Comparison of ENCODE assay signal across 16 cellular contexts in the genomic region with DNA sequence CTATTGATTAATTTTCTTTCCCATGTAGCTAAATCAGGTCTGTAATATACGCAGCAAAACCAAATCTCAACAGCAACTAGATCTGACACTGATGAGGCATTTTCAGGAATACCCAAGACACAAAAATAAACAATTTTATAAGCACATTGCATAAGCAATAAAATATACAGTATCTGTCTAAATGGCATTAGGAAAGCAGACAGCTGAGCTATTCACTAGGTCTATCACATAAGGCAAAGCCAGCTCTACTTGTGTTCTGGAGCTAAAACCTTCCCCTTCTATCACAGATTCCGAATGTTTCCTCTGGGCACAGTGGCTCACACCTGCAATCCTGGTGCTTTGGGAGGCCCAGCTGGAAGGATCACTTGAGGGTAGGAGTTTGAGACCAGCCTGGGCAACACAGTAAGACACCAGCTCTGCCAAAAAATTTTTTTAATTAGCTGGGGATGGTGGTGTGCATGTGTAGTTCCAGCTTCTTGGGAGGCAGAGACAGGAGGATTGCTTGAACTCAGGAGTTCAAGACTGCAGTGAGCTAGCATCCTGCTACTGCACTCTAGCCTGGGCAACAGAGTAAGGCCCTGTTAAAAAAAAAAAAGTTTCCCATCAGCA. TPM values are rescaled to one million over a fixed set of nuclear protein-coding genes. Genes with fewer than 3 reads are reported as not detected.
DNase-seq lines count a peak whose midpoint lies in the region; ATAC-seq, FAIRE-seq and TF ChIP-seq lines count a peak whose summit lies in the region.
"Had no signal": no experiment of that assay in that cellular context is flagged by ENCODE, and none has a peak within 500 bp of the region (broad histone marks: within the 10 kb centered on the region; RNA-seq: fewer than 3 reads in every experiment).

No MANE protein-coding gene starts in this region.

- H3K4me1 ChIP-seq in right lobe of liver (peaks cover 0 to 6% (median 0%) of the 10 kb centered on the region in 4 donors), HepG2 (ENCODE audit: insufficient read depth, low read length) (peaks cover 23% of the 10 kb centered on the region), PC-9 (replicated peaks; ENCODE audit: insufficient read depth) (peaks cover 32% of the 10 kb centered on the region), transverse colon (peaks cover 6 to 35% (median 11%) of the 10 kb centered on the region in 4 donors)

- no peak overlapping the region for H2AFZ ChIP-seq in HepG2 (ENCODE audit: low read length)
- no peak overlapping the region for H2AFZ ChIP-seq in PC-9

- DNase-seq in right lobe of liver (no peak), HepG2 (ENCODE audit: low spot score) (no peak), PC-9 (no peak), immature natural killer cell (no peak), transverse colon (no peak), mesenteric fat pad (ENCODE audit: low spot score) (no peak), NCI-H1048 (lab: John Stamatoyannopoulos, UW) (no peak)
- DNase-seq: activated CD4-positive, alpha-beta T cell treated with anti-CD3 and anti-CD28 coated beads for 36 hours; amygdala; dermis blood vessel endothelial cell; NCI-H2029; NCI-H524 treated with DMSO at 0.1 percent for 48 hours; T-helper 2 cell had no signal

- H3K27ac Mint-ChIP-seq in immature natural killer cell: peak overlapping the region; percentile 8 to 81 (median 52)
- H3K27ac Mint-ChIP-seq: activated CD4-positive, alpha-beta T cell treated with anti-CD3 and anti-CD28 coated beads for 36 hours had no signal

- no peaks in the 10 kb centered on the region for H3K27me3 Mint-ChIP-seq in immature natural killer cell (ENCODE audit: low read depth in 3 of 3)
- H3K27me3 Mint-ChIP-seq: activated CD4-positive, alpha-beta T cell treated with anti-CD3 and anti-CD28 coated beads for 36 hours had no signal

- no peak overlapping the region for H3K27ac ChIP-seq in right lobe of liver
- no peak overlapping the region for H3K27ac ChIP-seq in HepG2 (ENCODE audit: extremely low read length, insufficient read depth, low read length)
- peak overlapping the region; percentile 85 for H3K27ac ChIP-seq in PC-9
- H3K27ac ChIP-seq in transverse colon: peak overlapping the region; percentile 24 to 48 (median 41)

- no peak overlapping the region for H3K4me2 ChIP-seq in HepG2 (ENCODE audit: low read depth, low read length)
- peak overlapping the region; percentile 41 for H3K4me2 ChIP-seq in PC-9

- H3K9me3 ChIP-seq in right lobe of liver (no peaks in the 10 kb centered on the region), HepG2 (ENCODE audit: low read length) (no peaks in the 10 kb centered on the region), PC-9 (ENCODE audit: insufficient read depth, low read depth) (no peaks in the 10 kb centered on the region), transverse colon (no peaks in the 10 kb centered on the region)
- H3K9me3 ChIP-seq: Peyer's patch had no signal

- H3K4me1 Mint-ChIP-seq in immature natural killer cell: peaks cover 56 to 70% of the 10 kb centered on the region in 2 donors

- intact Hi-C loops in right lobe of liver (cut with DNase I): no loop called here
- intact Hi-C loops in HepG2 (cut with micrococcal nuclease; ENCODE audit: unreplicated experiment): no loop called here
- intact Hi-C loops in PC-9 (cut with micrococcal nuclease; ENCODE audit: unreplicated experiment): loop anchor here (1.0 kb wide), 2 partner anchors 20 to 25 kb away; no protein-coding TSS in a partner anchor
- intact Hi-C loops in transverse colon (cut with DNase I; ENCODE audit: low total_unique reads): no loop called here

- TF ChIP-seq RAD21 in HepG2 (CRISPR knock-in tag; IDR thresholded peaks at IDR 0.05): no peak

- BruUV-seq in HepG2 (replicated peaks; lab: Mats Ljungman, UMichigan): no TSS peak
- BruUV-seq in PC-9 (replicated peaks; lab: Mats Ljungman, UMichigan): no TSS peak

- H3K4me3 ChIP-seq in right lobe of liver (no peak overlapping the region), HepG2 (replicated peaks in 1 of 3; ENCODE audit: insufficient read depth in 1 of 3, low read depth in 2 of 3, low read length in 3 of 3) (no peak overlapping the region), PC-9 (no peak overlapping the region), transverse colon (no peak overlapping the region)
- H3K4me3 ChIP-seq: lung, Peyer's patch had no signal

- peaks cover 0 to 3% (median 0%) of the 10 kb centered on the region in 4 donors for H3K36me3 ChIP-seq in right lobe of liver
- H3K36me3 ChIP-seq in HepG2 (replicated peaks in 1 of 2; ENCODE audit: control insufficient read depth in 1 of 2, insufficient read depth in 2 of 2, low read length in 2 of 2): no peaks in the 10 kb centered on the region; a peak in 1 of 5 replicates
- H3K36me3 ChIP-seq in PC-9 (ENCODE audit: low read depth): no peaks in the 10 kb centered on the region
- H3K36me3 ChIP-seq in transverse colon: no peaks in the 10 kb centered on the region
- H3K36me3 ChIP-seq: Peyer's patch had no signal

- FAIRE-seq in HepG2 (lab: Jason Lieb, UNC): no peak

- H3K9me2 ChIP-seq in PC-9 (ENCODE audit: insufficient read depth): no peaks in the 10 kb centered on the region

- H3K79me2 ChIP-seq in HepG2 (ENCODE audit: insufficient read depth, low read length) (peaks cover 63% of the 10 kb centered on the region), PC-9 (ENCODE audit: low read depth) (peaks cover 100% of the 10 kb centered on the region)

- H3K9ac ChIP-seq in HepG2 (ENCODE audit: insufficient read depth, low read depth, low read length): no peak overlapping the region

- H3K36me3 Mint-ChIP-seq in immature natural killer cell: peaks cover 0 to 5% (median 3%) of the 10 kb centered on the region in 3 donors

- TF ChIP-seq CTCF in right lobe of liver (IDR thresholded peaks at IDR 0.05) (no peak), HepG2 (CRISPR knock-in tag; IDR thresholded peaks at IDR 0.05) (no peak), PC-9 (conservative IDR thresholded peaks at IDR 0.05) (no peak), transverse colon (IDR thresholded peaks at IDR 0.05) (no peak)

- no peak overlapping the region for H3K4me3 Mint-ChIP-seq in immature natural killer cell
- H3K4me3 Mint-ChIP-seq: activated CD4-positive, alpha-beta T cell treated with anti-CD3 and anti-CD28 coated beads for 36 hours had no signal

- in situ Hi-C loops in HepG2 (cut with HindIII; ENCODE audit: extremely low pct_ligation_motif_present, low pct_unique_long_range_greater_than_20kb): no loop called here
- in situ Hi-C loops in transverse colon (cut with MboI; ENCODE audit: low pct_ligation_motif_present in 1 of 4, low pct_unique_long_range_greater_than_20kb in 1 of 4, low sequenced_read_pairs in 3 of 4): no loop called here

- no peaks in the 10 kb centered on the region for H3K9me3 Mint-ChIP-seq in immature natural killer cell

- POLR2A ChIA-PET in HepG2 (lab: Yijun Ruan, JAX): interaction anchor here (3.5 kb wide), 1 partner anchor 21 kb away, joined by 19 read pairs; the partner anchor contains the start of gene PTPN2
- POLR2A ChIA-PET in PC-9 (lab: Charles Lee; ENCODE audit: unreplicated experiment): interaction anchor here (0.7 to 1.9 kb wide), 3 partner anchors 21 to 133 kb away, joined by 3 to 35 read pairs (median 5); partner anchors contain the start of gene PTPN2

- no peaks in the 10 kb centered on the region for H3K27me3 ChIP-seq in right lobe of liver
- H3K27me3 ChIP-seq in HepG2 (ENCODE audit: control insufficient read depth in 1 of 2, insufficient read depth in 2 of 2, low read length in 2 of 2): no peaks in the 10 kb centered on the region
- no peaks in the 10 kb centered on the region for H3K27me3 ChIP-seq in PC-9 (ENCODE audit: insufficient read depth, low read depth)
- no peaks in the 10 kb centered on the region for H3K27me3 ChIP-seq in transverse colon
- H3K27me3 ChIP-seq: Peyer's patch had no signal

- WGBS in right lobe of liver (ENCODE audit: insufficient coverage, low coverage, low lambda C conversion rate, missing lambda C conversion rate): 53% methylated on average over 2 of the region's 2 CpGs
- 98% methylated on average over 2 of the region's 2 CpGs for WGBS in HepG2 (ENCODE audit: low lambda C conversion rate)
- 85 to 100% methylated on average over 1 to 2 of the region's 2 CpGs for WGBS in transverse colon (ENCODE audit: low coverage in 1 of 2), 2 donors

- H3F3A ChIP-seq in PC-9 (ENCODE audit: insufficient read depth, low read depth): peaks cover 27% of the 10 kb centered on the region

- CTCF ChIA-PET in HepG2 (lab: Yijun Ruan, JAX; ENCODE audit: low intra/inter-chr PET ratio, low total read pairs) (no interaction called here), PC-9 (lab: Charles Lee) (interaction anchor here (1.0 to 1.1 kb wide), 2 partner anchors 30 to 133 kb away, joined by 3 read pairs; no protein-coding TSS in a partner anchor)

- no peaks in the 10 kb centered on the region; the same call in 1 of the 2 replicates for H4K20me1 ChIP-seq in HepG2 (ENCODE audit: insufficient read depth, low read length)
- peaks cover 22% of the 10 kb centered on the region for H4K20me1 ChIP-seq in PC-9 (ENCODE audit: insufficient read depth)

- no peak for TF ChIP-seq EP300 in HepG2 (IDR thresholded peaks at IDR 0.05; ENCODE audit: low read depth in 2 of 2, low read length in 2 of 2)
- no peak for TF ChIP-seq EP300 in HepG2 (CRISPR knock-in tag; IDR thresholded peaks at IDR 0.05; ENCODE audit: borderline replicate concordance)
- TF ChIP-seq EP300 in transverse colon (IDR thresholded peaks at IDR 0.05; ENCODE audit: low read depth): no peak

- no peak for TF ChIP-seq POLR2A in right lobe of liver (IDR thresholded peaks at IDR 0.05)
- no peak for TF ChIP-seq POLR2A in HepG2 (IDR thresholded peaks at IDR 0.05; ENCODE audit: insufficient read depth in 1 of 2, low read depth in 2 of 2, low read length in 2 of 2)
- TF ChIP-seq POLR2A in transverse colon (IDR thresholded peaks at IDR 0.05): no peak

- peak in 3 of 4 donors; percentile 11 to 31 (median 11) for ATAC-seq in right lobe of liver
- no peak for ATAC-seq in HepG2
- no peak for ATAC-seq in HG03280 (IDR thresholded peaks at IDR 0.05; ENCODE audit: unreplicated experiment)
- ATAC-seq: activated CD4-positive, alpha-beta T cell treated with anti-CD3 and anti-CD28 coated beads for 36 hours had no signal

RNA-seq across cellular contexts. Expression of gene PTPN2, which starts 21.1 kb away (rescaled TPM):
- total RNA-seq in right lobe of liver (10 to 100 TPM in 5 of 6 experiments, 1 to 10 TPM in 1; 7.5 to 41.1 (median 14.7) TPM), HepG2 (2016; rRNA removed; fragmentation: Illumina TruSeq; extraction: Trizol) (41.5 and 50.4 TPM in 2 replicates), PC-9 (2021) (77.2 and 78.1 TPM in 2 replicates), transverse colon (10 to 100 TPM; 10.5 to 65.7 (median 46.1) TPM), mesenteric fat pad (33.8 TPM)
- 49.3 and 52.6 TPM in 2 replicates for total RNA-seq in HepG2 (2016; cell fraction: cytosol; rRNA removed; fragmentation: Illumina TruSeq; extraction: Trizol; ENCODE audit: low read depth)
- 38.4 and 56.0 TPM in 2 replicates for total RNA-seq in HepG2 (2016; cell fraction: insoluble cytoplasmic fraction; rRNA removed; fragmentation: Illumina TruSeq; extraction: Trizol)
- total RNA-seq in HepG2 (2016; cell fraction: membrane; rRNA removed; fragmentation: Illumina TruSeq; extraction: Trizol): 51.7 and 54.4 TPM in 2 replicates
- total RNA-seq in HepG2 (2016; cell fraction: nucleus; rRNA removed; fragmentation: Illumina TruSeq; extraction: Trizol): 26.0 and 29.7 TPM in 2 replicates
- polyA plus RNA-seq in HepG2 (2011; rRNA removed) (19.0 and 24.9 TPM in 2 replicates), immature natural killer cell (100 to 1,000 TPM; 103 to 122 (median 117) TPM)
- 10.2 and 14.5 TPM in 2 replicates for polyA plus RNA-seq in HepG2 (2011; cell fraction: cytosol; rRNA removed)
- 11.5 and 12.9 TPM in 2 replicates for polyA plus RNA-seq in HepG2 (2011; cell fraction: nucleus; rRNA removed)
- polyA plus RNA-seq in HepG2 (2012): 22.1 and 25.7 TPM in 2 replicates
- polyA plus RNA-seq in HepG2 (2016; cell fraction: cytosol; fragmentation: Illumina TruSeq; extraction: Trizol; ENCODE audit: low read depth): 32.5 and 35.5 TPM in 2 replicates
- polyA plus RNA-seq in HepG2 (2016; cell fraction: insoluble cytoplasmic fraction; fragmentation: Illumina TruSeq; extraction: Trizol; ENCODE audit: low read depth): 63.2 and 65.8 TPM in 2 replicates
- polyA plus RNA-seq in HepG2 (2016; cell fraction: membrane; fragmentation: Illumina TruSeq; extraction: Trizol; ENCODE audit: low read depth): 42.7 and 43.8 TPM in 2 replicates
- 42.7 and 47.1 TPM in 2 replicates for polyA plus RNA-seq in HepG2 (2016; cell fraction: nucleus; fragmentation: Illumina TruSeq; extraction: Trizol; ENCODE audit: insufficient read depth, low read depth)
- 15.3 and 15.9 TPM in 2 replicates for polyA minus RNA-seq in HepG2 (2011; rRNA and poly(A)+ RNA removed; ENCODE audit: low replicate concordance)
- polyA minus RNA-seq in HepG2 (2011; cell fraction: cytosol; rRNA and poly(A)+ RNA removed): 19.2 and 19.3 TPM in 2 replicates
- polyA minus RNA-seq in HepG2 (2011; cell fraction: nucleus; rRNA and poly(A)+ RNA removed): 31.0 and 33.9 TPM in 2 replicates

Comparison
In these comparisons a context has a peak if more than half of its experiments do, and no peak if none do; other contexts are left out.
1. ATAC-seq: peak in right lobe of liver (3 of 4); none in HepG2 (single experiment) and HG03280 (single experiment).
2. H3K27ac ChIP-seq: peak in PC-9 (single experiment) and transverse colon (4 of 4); none in right lobe of liver (0 of 3) and HepG2 (single experiment).